ENCODE assay signal across 10 cellular contexts in genomic region chr11:15968461-15969130, GRCh38.
DNase-seq lines count a peak whose midpoint lies in the region; ATAC-seq and TF ChIP-seq lines count a peak whose summit lies in the region.
"Had no signal": no experiment of that assay in that cellular context is flagged by ENCODE, and none has a peak within 500 bp of the region (broad histone marks: within the 10 kb centered on the region; RNA-seq: fewer than 3 reads in every experiment).

No MANE protein-coding gene starts in this region.

- DNase-seq in G401 (ENCODE audit: low spot score) (peak; percentile 5), WTC11 (ENCODE audit: low spot score) (no peak), left cardiac atrium (no peak), retina (peak; percentile 26), GDM1 (lab: John Stamatoyannopoulos, UW) (no peak), cerebellar cortex (ENCODE audit: low spot score) (no peak)
- no peak for DNase-seq in stimulated activated CD4-positive, alpha-beta T cell treated with anti-CD3 and anti-CD28 coated beads, Interleukin-4, amount 100 ng/mL, for 4 hours
- no peak for DNase-seq in CD4-positive, alpha-beta memory T cell
- DNase-seq: activated naive CD4-positive, alpha-beta T cell treated with anti-CD3 and anti-CD28 coated beads, Interleukin-2, amount 50 U/mL, for 16 hours; immature natural killer cell had no signal

- no peaks in the 10 kb centered on the region for H3K36me3 Mint-ChIP-seq in WTC11
- no peaks in the 10 kb centered on the region for H3K36me3 Mint-ChIP-seq in CD4-positive, alpha-beta memory T cell
- H3K36me3 Mint-ChIP-seq: immature natural killer cell had no signal

- POLR2A ChIA-PET in WTC11 (lab: Charles Lee), result no interaction called here
- POLR2A ChIA-PET in CD4-positive, alpha-beta memory T cell (lab: Charles Lee; ENCODE audit: partially characterized antibody), result no interaction called here

- no peak overlapping the region for H3K4me3 Mint-ChIP-seq in WTC11
- no peak overlapping the region for H3K4me3 Mint-ChIP-seq in CD4-positive, alpha-beta memory T cell
- H3K4me3 Mint-ChIP-seq: immature natural killer cell had no signal

- H3K9me3 Mint-ChIP-seq in WTC11, result no peaks in the 10 kb centered on the region
- peaks cover 0 to 2% (median 0%) of the 10 kb centered on the region in 8 donors for H3K9me3 Mint-ChIP-seq in CD4-positive, alpha-beta memory T cell

- peak overlapping the region; percentile 41; the same call in 1 of the 2 replicates for H3K27ac Mint-ChIP-seq in WTC11
- H3K27ac Mint-ChIP-seq in CD4-positive, alpha-beta memory T cell, result no peak overlapping the region
- H3K27ac Mint-ChIP-seq: immature natural killer cell had no signal

- ATAC-seq in WTC11 (peak; percentile 58), left cardiac atrium (peak; percentile 14 to 40)

- peaks cover 14% of the 10 kb centered on the region for H3K4me1 Mint-ChIP-seq in WTC11
- peaks cover 0 to 1% (median 0%) of the 10 kb centered on the region in 4 donors for H3K4me1 Mint-ChIP-seq in CD4-positive, alpha-beta memory T cell
- H3K4me1 Mint-ChIP-seq: immature natural killer cell had no signal

- CTCF ChIA-PET in WTC11 (lab: Charles Lee), result interaction anchor here (0.5 to 1.7 kb wide), 5 partner anchors 20 to 645 kb away, joined by 3 to 8 read pairs (median 4); no protein-coding TSS in a partner anchor
- CTCF ChIA-PET in CD4-positive, alpha-beta memory T cell (lab: Charles Lee; ENCODE audit: partially characterized antibody), result no interaction called here

- H3K27me3 Mint-ChIP-seq in WTC11 (ENCODE audit: low read depth), result no peaks in the 10 kb centered on the region
- no peaks in the 10 kb centered on the region for H3K27me3 Mint-ChIP-seq in CD4-positive, alpha-beta memory T cell

- H3K27me3 ChIP-seq in CD4-positive, alpha-beta memory T cell (ENCODE audit: insufficient read depth, low read length), result no peaks in the 10 kb centered on the region

- intact Hi-C loops in left cardiac atrium (cut with DNase I), result loop anchor here in 1 of 2 donors (10.0 kb wide), 1 partner anchor 54 kb away; no protein-coding TSS in a partner anchor
- intact Hi-C loops in CD4-positive, alpha-beta memory T cell (cut with micrococcal nuclease), result no loop called here

- TF ChIP-seq CTCF in WTC11 (IDR thresholded peaks at IDR 0.05), result no peak

- H3K4me3 ChIP-seq in CD4-positive, alpha-beta memory T cell (ENCODE audit: low read length in 2 of 2), result no peak overlapping the region

- no peak overlapping the region for H3K27ac ChIP-seq in CD4-positive, alpha-beta memory T cell (ENCODE audit: low read depth, low read length)

- in situ Hi-C loops in G401 (cut with HindIII; ENCODE audit: low sequenced_read_pairs), result no loop called here

- H3K9me3 ChIP-seq in CD4-positive, alpha-beta memory T cell (ENCODE audit: control insufficient read depth in 1 of 2, low read length in 2 of 2), result no peaks in the 10 kb centered on the region

- H3K36me3 ChIP-seq in CD4-positive, alpha-beta memory T cell (ENCODE audit: insufficient read depth, low read length), result no peaks in the 10 kb centered on the region

- no peaks in the 10 kb centered on the region for H3K4me1 ChIP-seq in CD4-positive, alpha-beta memory T cell (ENCODE audit: insufficient read depth, low read length)

TF ChIP-seq in WTC11, 78 proteins besides CTCF, POLR2A, EP300 and RAD21:
- TF ChIP-seq NFYB (CRISPR knock-in tag; conservative IDR thresholded peaks at IDR 0.05; ENCODE audit: low read depth) (no peak), USF1 (CRISPR knock-in tag; IDR thresholded peaks at IDR 0.05) (no peak), E2F5 (CRISPR knock-in tag; IDR thresholded peaks at IDR 0.05) (no peak), ZNF281 (CRISPR knock-in tag; IDR thresholded peaks at IDR 0.05) (no peak), NR1H2 (CRISPR knock-in tag; IDR thresholded peaks at IDR 0.05) (no peak), MAX (CRISPR knock-in tag; IDR thresholded peaks at IDR 0.05) (no peak), CBFB (CRISPR knock-in tag; IDR thresholded peaks at IDR 0.05; ENCODE audit: low read depth) (no peak), ZNF121 (CRISPR knock-in tag; IDR thresholded peaks at IDR 0.05) (no peak), ZNF671 (CRISPR knock-in tag; IDR thresholded peaks at IDR 0.05) (no peak), ZNF138 (CRISPR knock-in tag; conservative IDR thresholded peaks at IDR 0.05) (no peak), ZSCAN18 (CRISPR knock-in tag; IDR thresholded peaks at IDR 0.05) (no peak), OVOL2 (CRISPR knock-in tag; IDR thresholded peaks at IDR 0.05; ENCODE audit: borderline replicate concordance) (no peak), EMX1 (CRISPR knock-in tag; IDR thresholded peaks at IDR 0.05) (no peak), SP1 (CRISPR knock-in tag; conservative IDR thresholded peaks at IDR 0.05) (no peak), CREB1 (CRISPR knock-in tag; IDR thresholded peaks at IDR 0.05) (no peak), ZNF512 (CRISPR knock-in tag; IDR thresholded peaks at IDR 0.05; ENCODE audit: borderline replicate concordance) (no peak), RELA (CRISPR knock-in tag; IDR thresholded peaks at IDR 0.05; ENCODE audit: borderline replicate concordance) (no peak), MYBL2 (CRISPR knock-in tag; IDR thresholded peaks at IDR 0.05) (no peak), FOXK1 (CRISPR knock-in tag; IDR thresholded peaks at IDR 0.05) (no peak)

Comparison
In these comparisons a context has a peak if more than half of its experiments do, and no peak if none do; other contexts are left out.
1. DNase-seq: peak in G401 (single experiment) and retina (single experiment); none in WTC11 (single experiment), left cardiac atrium (single experiment), stimulated activated CD4-positive, alpha-beta T cell treated with anti-CD3 and anti-CD28 coated beads, Interleukin-4, amount 100 ng/mL, for 4 hours (0 of 2), GDM1 (single experiment), cerebellar cortex (single experiment) and CD4-positive, alpha-beta memory T cell (0 of 5).